9 cellular contexts compared by ENCODE assay signal in the genomic region with DNA sequence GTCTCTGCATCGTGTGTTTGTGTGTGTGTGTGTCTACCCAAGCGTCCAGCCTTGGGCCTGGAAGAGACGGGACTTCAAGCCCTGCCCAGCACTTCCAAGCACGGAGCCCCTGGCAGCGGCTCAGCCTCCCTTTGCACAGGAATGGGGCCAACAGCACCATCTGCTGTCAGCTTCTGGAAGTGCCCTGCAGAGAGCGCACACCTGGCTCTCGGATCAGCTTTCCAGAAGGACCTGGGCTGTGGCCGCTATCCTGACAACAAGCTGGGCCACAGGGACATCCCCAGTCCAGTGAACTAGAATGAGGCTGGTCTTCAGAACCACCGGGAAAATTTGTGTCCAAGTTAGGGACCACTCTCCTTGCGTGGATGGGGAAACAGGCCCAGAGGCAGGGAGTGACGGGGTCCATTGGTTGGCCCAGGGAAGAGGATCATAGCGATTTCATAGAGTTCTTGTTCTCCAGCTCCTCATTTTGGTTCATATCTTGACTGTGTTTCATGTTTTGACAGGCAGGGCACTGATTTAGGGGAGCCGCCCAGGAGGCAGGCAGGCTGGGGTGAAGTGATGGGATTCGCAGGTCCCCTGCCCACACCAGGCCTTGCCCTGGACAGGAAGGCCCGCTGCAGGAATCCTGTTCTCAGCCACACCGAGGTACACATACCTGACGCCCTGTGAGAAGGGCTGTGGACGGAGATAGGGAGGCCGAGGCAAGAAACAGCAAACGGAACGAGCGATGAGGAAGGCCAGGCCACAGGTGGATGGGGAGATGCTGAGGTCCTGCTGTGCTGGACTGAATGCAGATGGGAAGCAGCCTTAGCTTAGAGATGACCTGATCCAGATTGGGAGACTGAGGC. TPM values are rescaled to one million over a fixed set of nuclear protein-coding genes. Genes with fewer than 3 reads are reported as not detected.
DNase-seq lines count a peak whose midpoint lies in the region; ATAC-seq, FAIRE-seq and TF ChIP-seq lines count a peak whose summit lies in the region.
"Had no signal": no experiment of that assay in that cellular context is flagged by ENCODE, and none has a peak within 500 bp of the region (broad histone marks: within the 10 kb centered on the region; RNA-seq: fewer than 3 reads in every experiment).

No MANE protein-coding gene starts in this region.

- H2BK12ac ChIP-seq in H1 (ENCODE audit: low read depth, low read length) (no peak overlapping the region), mesenchymal stem cell (ENCODE audit: low read length in 2 of 2) (no peak overlapping the region)

- H2BK20ac ChIP-seq in H1 (ENCODE audit: low read length), result 0 out of 2 replicates have a peak overlapping the region, but pooled peaks have one; percentile 15

- H3K36me3 ChIP-seq in H1 (ENCODE audit: control insufficient read depth in 2 of 4, insufficient read depth in 4 of 4, low read length in 3 of 4), result no peaks in the 10 kb centered on the region
- H3K36me3 ChIP-seq in mesenchymal stem cell (ENCODE audit: control insufficient read depth in 1 of 2, insufficient read depth in 2 of 2, low read depth in 1 of 2, low read length in 2 of 2), result no peaks in the 10 kb centered on the region

- H4K91ac ChIP-seq in H1 (replicated peaks; ENCODE audit: insufficient read length, low read length), result no peak overlapping the region
- no peak overlapping the region for H4K91ac ChIP-seq in mesenchymal stem cell (ENCODE audit: low read length)

- H3K23me2 ChIP-seq in H1 (ENCODE audit: low read depth, low read length), result peaks cover 6% of the 10 kb centered on the region; the same call in 1 of the 2 replicates

- H2BK120ac ChIP-seq in H1 (replicated peaks; ENCODE audit: low read depth, low read length) (no peak overlapping the region), mesenchymal stem cell (ENCODE audit: low read depth, low read length) (no peak overlapping the region)

- no peak for ATAC-seq in HG03045 (IDR thresholded peaks at IDR 0.05; ENCODE audit: unreplicated experiment)

- no peak overlapping the region for H3K4me3 ChIP-seq in AG10803 (ENCODE audit: low read length)
- no peak overlapping the region for H3K4me3 ChIP-seq in H1 (ENCODE audit: extremely low read depth in 1 of 4, insufficient read depth in 2 of 4, low read depth in 3 of 4, low read length in 4 of 4)
- no peak overlapping the region for H3K4me3 ChIP-seq in mesenchymal stem cell (ENCODE audit: insufficient read depth in 1 of 2, low read depth in 1 of 2, low read length in 2 of 2)

- H4K20me1 ChIP-seq in H1 (replicated peaks in 1 of 2; ENCODE audit: control insufficient read depth in 1 of 2, insufficient read depth in 2 of 2, low read length in 2 of 2), result peaks cover 0 to 4% of the 10 kb centered on the region in 2 experiments

- peak; percentile 96 to 97 for TF ChIP-seq RAD21 in H1 (IDR thresholded peaks at IDR 0.05 in 1 of 2, conservative IDR thresholded peaks at IDR 0.05 in 1 of 2; ENCODE audit: low read depth in 2 of 2, low read length in 2 of 2)

- H4K8ac ChIP-seq in H1 (ENCODE audit: extremely low read depth, insufficient read depth, low read length), result no peak overlapping the region
- no peak overlapping the region for H4K8ac ChIP-seq in mesenchymal stem cell (ENCODE audit: low read length)

- no peak overlapping the region for H3K27ac ChIP-seq in H1 (ENCODE audit: low read depth, low read length)
- no peak overlapping the region for H3K27ac ChIP-seq in mesenchymal stem cell (ENCODE audit: low read length, poor library complexity, severe bottlenecking)

- TF ChIP-seq CTCF in AG10803 (conservative IDR thresholded peaks at IDR 0.05; ENCODE audit: low read length), result peak; percentile 93
- TF ChIP-seq CTCF in H1 (IDR thresholded peaks at IDR 0.05; ENCODE audit: control extremely low read depth in 1 of 3, insufficient read depth in 1 of 3, low read depth in 1 of 3, low read length in 3 of 3), result peak; percentile 93 to 99 (median 94)

- H3K18ac ChIP-seq in H1 (ENCODE audit: extremely low read depth, low read length) (no peak overlapping the region), mesenchymal stem cell (ENCODE audit: low read depth in 1 of 2, low read length in 2 of 2) (no peak overlapping the region)

- H3K4me2 ChIP-seq in H1 (ENCODE audit: insufficient read depth in 1 of 2, low read depth in 2 of 2, low read length in 2 of 2) (no peak overlapping the region), mesenchymal stem cell (ENCODE audit: low read length, poor library complexity, severe bottlenecking) (no peak overlapping the region)

- H3K79me1 ChIP-seq in H1 (ENCODE audit: low read depth, low read length) (no peaks in the 10 kb centered on the region), mesenchymal stem cell (replicated peaks; ENCODE audit: low read length, poor library complexity, severe bottlenecking) (no peaks in the 10 kb centered on the region)

- peak; percentile 48 for FAIRE-seq in H54 (lab: Jason Lieb, UNC)
- FAIRE-seq in H1 (lab: Jason Lieb, UNC), result peak; percentile 85

- 53% methylated on average over 22 of the region's 22 CpGs; no CpG with 5 or more reads in 1 of the 2 experiments for WGBS in H1 (ENCODE audit: extremely low coverage in 1 of 2, insufficient coverage in 1 of 2, insufficient read length in 1 of 2, insufficient replicate concordance in 2 of 2, low coverage in 1 of 2, low lambda C conversion rate in 2 of 2, missing lambda C conversion rate in 1 of 2), 2 experiments
- WGBS in mesenchymal stem cell, result 39% methylated on average over 22 of the region's 22 CpGs

- H2BK5ac ChIP-seq in H1 (ENCODE audit: low read depth, low read length), result no peak overlapping the region
- no peak overlapping the region for H2BK5ac ChIP-seq in mesenchymal stem cell (ENCODE audit: low read depth, low read length, poor library complexity, severe bottlenecking)

- peaks cover 3 to 10% (median 5%) of the 10 kb centered on the region in 4 experiments; a peak in 5 of 7 replicates for H3K4me1 ChIP-seq in H1 (replicated peaks in 1 of 4; ENCODE audit: control insufficient read depth in 3 of 4, insufficient read depth in 4 of 4, low read length in 3 of 4)
- H3K4me1 ChIP-seq in mesenchymal stem cell (ENCODE audit: control insufficient read depth, insufficient read depth, low read depth, low read length), result peaks cover 2% of the 10 kb centered on the region

- no peaks in the 10 kb centered on the region for H3K79me2 ChIP-seq in H1 (ENCODE audit: control insufficient read depth in 1 of 2, insufficient read depth in 2 of 2, low read length in 2 of 2)

- peak overlapping the region; percentile 81; the same call in 1 of the 2 replicates for H2BK15ac ChIP-seq in H1 (ENCODE audit: low read length)
- no peak overlapping the region for H2BK15ac ChIP-seq in mesenchymal stem cell (ENCODE audit: low read depth, poor library complexity, severe bottlenecking)

- H3K4ac ChIP-seq in H1 (replicated peaks; ENCODE audit: insufficient read length, low read depth, low read length), result no peak overlapping the region
- no peak overlapping the region for H3K4ac ChIP-seq in mesenchymal stem cell (ENCODE audit: low read depth in 1 of 2, low read length in 2 of 2)

- CTCF ChIA-PET in H1 (lab: Charles Lee; ENCODE audit: partially characterized antibody), result interaction anchor here (0.6 to 9.2 kb wide), 39 partner anchors 8 to 1729 kb away, joined by 3 to 132 read pairs (median 4); no protein-coding TSS in a partner anchor

- no peak for TF ChIP-seq EP300 in H1 (IDR thresholded peaks at IDR 0.05; ENCODE audit: borderline replicate concordance in 1 of 2, low read depth in 2 of 2, low read length in 2 of 2)

- peaks cover under 1 to 4% of the 10 kb centered on the region in 2 experiments; a peak in 1 of 4 replicates for H3K9me3 ChIP-seq in H1 (ENCODE audit: insufficient read depth in 2 of 2, low read depth in 1 of 2, low read length in 1 of 2)
- no peaks in the 10 kb centered on the region for H3K9me3 ChIP-seq in mesenchymal stem cell (ENCODE audit: control insufficient read depth, low read length)

- H3K27me3 ChIP-seq in H1 (replicated peaks in 1 of 4; ENCODE audit: control insufficient read depth in 3 of 4, extremely low read depth in 1 of 4, insufficient read depth in 3 of 4, low read length in 3 of 4) (peaks cover 0 to 19% (median 15%) of the 10 kb centered on the region in 4 experiments; a peak in 6 of 7 replicates), mesenchymal stem cell (ENCODE audit: control insufficient read depth in 1 of 2, insufficient read depth in 1 of 2, low read length in 2 of 2) (peaks cover 27 to 52% of the 10 kb centered on the region in 2 experiments)

- DNase-seq in AG10803 (ENCODE audit: low read depth) (peak; percentile 64), H54 (ENCODE audit: insufficient read length, low spot score) (peak; percentile 64), NCI-H526 treated with DMSO at 0.1 percent for 48 hours (lab: John Stamatoyannopoulos, UW) (peak; percentile 2), H1 (ENCODE audit: low read depth in 1 of 2, low spot score in 2 of 2) (peak; percentile 53 to 97), mesenchymal stem cell (peak; percentile 49)
- DNase-seq in activated CD8-positive, alpha-beta memory T cell treated with anti-CD3 and anti-CD28 coated beads for 1 hour (ENCODE audit: extremely low read depth in 1 of 2, low read depth in 1 of 2), result peak; percentile 4 to 38
- peak; percentile 14 to 24 for DNase-seq in stimulated activated CD8-positive, alpha-beta memory T cell treated with anti-CD3 and anti-CD28 coated beads, Interleukin-2, amount 100 ng/mL, for 1 hour (ENCODE audit: low read depth in 2 of 2)

- POLR2A ChIA-PET in H1 (lab: Charles Lee; ENCODE audit: partially characterized antibody), result no interaction called here

- TF ChIP-seq POLR2A in H54 (IDR thresholded peaks at IDR 0.05; ENCODE audit: low read depth, low read length), result no peak
- TF ChIP-seq POLR2A in H1 (IDR thresholded peaks at IDR 0.05; ENCODE audit: control extremely low read depth in 1 of 2, low read depth in 2 of 2, low read length in 2 of 2), result no peak

- H3K14ac ChIP-seq in H1 (ENCODE audit: insufficient read length), result no peak overlapping the region
- H3K14ac ChIP-seq in mesenchymal stem cell (ENCODE audit: low read length in 2 of 2), result no peak overlapping the region

- H3K9ac ChIP-seq in H1 (replicated peaks in 1 of 4; ENCODE audit: extremely low read depth in 1 of 4, low read depth in 3 of 4, low read length in 3 of 4) (no peak overlapping the region), mesenchymal stem cell (ENCODE audit: low read length) (no peak overlapping the region)

- H3K56ac ChIP-seq in H1 (replicated peaks; ENCODE audit: insufficient read length, low read depth, low read length), result no peak overlapping the region

- H2AK5ac ChIP-seq in H1 (ENCODE audit: low read depth, low read length) (no peak overlapping the region), mesenchymal stem cell (ENCODE audit: low read length, severe bottlenecking) (no peak overlapping the region)

- H2AFZ ChIP-seq in H1 (ENCODE audit: low read length), result no peak overlapping the region
- H2AFZ ChIP-seq in mesenchymal stem cell (ENCODE audit: low read depth, low read length), result no peak overlapping the region

- H4K5ac ChIP-seq in H1 (ENCODE audit: insufficient read length, low read depth, low read length), result no peak overlapping the region

- H3K23ac ChIP-seq in H1 (ENCODE audit: insufficient read length), result no peak overlapping the region
- H3K23ac ChIP-seq in mesenchymal stem cell (ENCODE audit: low read length in 2 of 2), result no peak overlapping the region

RNA-seq across cellular contexts. Expression of a gene that starts 38.4 kb away (rescaled TPM):
- total RNA-seq in H1 (2021; fragmentation: NEBNext Ultra II Directional; extraction: Animal tissue kit (Norgen Biotek cat#: 25700)), result not detected in 2 replicates
- polyA plus RNA-seq in H1 (2011; rRNA removed), result not detected in 2 replicates
- polyA plus RNA-seq in H1 (2011; cell fraction: cytosol; rRNA removed), result not detected
- polyA plus RNA-seq in H1 (2011; cell fraction: nucleus; rRNA removed), result not detected
- polyA plus RNA-seq in H1 (2012, experiment 1 of 2), result not detected in 4 replicates
- polyA plus RNA-seq in H1 (2012, experiment 2 of 2), result not detected
- not detected for polyA plus RNA-seq in H1 (2013, experiment 1 of 2)
- not detected for polyA plus RNA-seq in H1 (2013, experiment 2 of 2)
- not detected in 2 replicates for polyA minus RNA-seq in H1 (2011; rRNA and poly(A)+ RNA removed)
- not detected for polyA minus RNA-seq in H1 (2011; cell fraction: cytosol; rRNA and poly(A)+ RNA removed)
- not detected for polyA minus RNA-seq in H1 (2011; cell fraction: nucleus; rRNA and poly(A)+ RNA removed)
- polyA plus RNA-seq in mesenchymal stem cell (2013, experiment 1 of 2), result not detected
- not detected for polyA plus RNA-seq in mesenchymal stem cell (2013, experiment 2 of 2)
- total RNA-seq: subcutaneous adipose tissue had no signal

Comparison
In these comparisons a context has a peak if more than half of its experiments do, and no peak if none do; other contexts are left out.
1. DNase-seq: peak in every context shown above with its lines; median percentile 75 in H1; 64 in AG10803; 64 in H54; 49 in mesenchymal stem cell; 21 in activated CD8-positive, alpha-beta memory T cell treated with anti-CD3 and anti-CD28 coated beads for 1 hour; 19 in stimulated activated CD8-positive, alpha-beta memory T cell treated with anti-CD3 and anti-CD28 coated beads, Interleukin-2, amount 100 ng/mL, for 1 hour; 2 in NCI-H526 treated with DMSO at 0.1 percent for 48 hours.